10 cellular contexts compared by ENCODE assay signal in the genomic region with DNA sequence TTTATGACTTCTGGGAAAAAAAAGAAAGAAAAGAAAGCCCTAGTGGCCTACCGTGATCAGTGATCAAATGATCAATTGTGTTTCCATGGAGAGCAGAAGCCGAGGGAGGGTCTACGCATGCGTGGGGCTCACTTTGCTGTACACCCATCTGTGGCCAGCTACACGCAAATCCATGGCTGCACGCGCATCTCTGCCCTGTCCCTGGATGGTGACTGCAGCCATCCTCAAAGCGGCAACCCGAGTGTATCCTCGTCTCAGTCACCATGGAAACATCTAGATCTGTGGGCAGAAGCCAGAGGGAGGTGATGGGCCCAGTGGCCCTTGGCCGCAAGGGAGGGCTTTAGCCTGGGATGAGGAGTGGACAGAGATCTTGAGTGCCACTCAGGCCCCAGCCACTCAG. TPM values are rescaled to one million over a fixed set of nuclear protein-coding genes. Genes with fewer than 3 reads are reported as not detected.
DNase-seq lines count a peak whose midpoint lies in the region; ATAC-seq and TF ChIP-seq lines count a peak whose summit lies in the region.
"Had no signal": no experiment of that assay in that cellular context is flagged by ENCODE, and none has a peak within 500 bp of the region (broad histone marks: within the 10 kb centered on the region; RNA-seq: fewer than 3 reads in every experiment).

No MANE protein-coding gene starts in this region.

- peaks cover 10% of the 10 kb centered on the region for H3K4me1 Mint-ChIP-seq in activated naive CD8-positive, alpha-beta T cell treated with anti-CD3 and anti-CD28 coated beads, Interleukin-2, amount 50 U/mL, for 24 hours

- DNase-seq in stimulated activated CD4-positive, alpha-beta T cell treated with anti-CD3 and anti-CD28 coated beads, Interleukin-15, amount 100 ng/mL, for 24 hours = peak; percentile 19
- no peak for DNase-seq in stimulated activated CD4-positive, alpha-beta T cell treated with anti-CD3 and anti-CD28 coated beads, Interleukin-1b, Interleukin-23, amount 100 ng/mL, for 48 hours
- DNase-seq in activated naive CD8-positive, alpha-beta T cell treated with anti-CD3 and anti-CD28 coated beads, Interleukin-2, amount 50 U/mL, for 24 hours = no peak
- DNase-seq in left lobe of liver (ENCODE audit: low spot score) (no peak), hepatic stellate cell (ENCODE audit: low spot score) (no peak), left lung (no peak), NOMO-1 treated with dmso at 0.1 percent for 144 hours (lab: John Stamatoyannopoulos, UW; ENCODE audit: unreplicated experiment) (no peak)

- intact Hi-C loops in left lung (cut with DNase I) = no loop called here

- H3K4me1 ChIP-seq in left lung = peaks cover 0 to 30% of the 10 kb centered on the region in 2 donors

- no peaks in the 10 kb centered on the region for H3K9me3 ChIP-seq in left lung

- no peak overlapping the region for H3K27ac ChIP-seq in left lung

- no peak for TF ChIP-seq CTCF in left lung (IDR thresholded peaks at IDR 0.05)

- H3K36me3 Mint-ChIP-seq in activated naive CD8-positive, alpha-beta T cell treated with anti-CD3 and anti-CD28 coated beads, Interleukin-2, amount 50 U/mL, for 24 hours (ENCODE audit: low read depth) = no peaks in the 10 kb centered on the region
- H3K36me3 Mint-ChIP-seq: activated naive CD4-positive, alpha-beta T cell treated with anti-CD3 and anti-CD28 coated beads, Interleukin-2, amount 10 ng/mL, durations not matched to agents 7 days and 5 days had no signal

- H3K4me3 Mint-ChIP-seq in activated naive CD8-positive, alpha-beta T cell treated with anti-CD3 and anti-CD28 coated beads, Interleukin-2, amount 50 U/mL, for 24 hours = peak overlapping the region; percentile 73

- peaks cover 21% of the 10 kb centered on the region for H3K27me3 Mint-ChIP-seq in activated naive CD8-positive, alpha-beta T cell treated with anti-CD3 and anti-CD28 coated beads, Interleukin-2, amount 50 U/mL, for 24 hours

- peak overlapping the region in 1 of 2 donors; percentile 60 for H3K4me3 ChIP-seq in left lung

- no peak for ATAC-seq in activated naive CD8-positive, alpha-beta T cell treated with anti-CD3 and anti-CD28 coated beads, Interleukin-2, amount 50 U/mL, for 24 hours
- ATAC-seq in left lobe of liver (peak; percentile 10), GM21360 (IDR thresholded peaks at IDR 0.05; ENCODE audit: unreplicated experiment) (no peak), left lung (no peak)

- peaks cover 0 to 22% of the 10 kb centered on the region in 2 donors for H3K27me3 ChIP-seq in left lung

- no peaks in the 10 kb centered on the region for H3K36me3 ChIP-seq in left lung

- no peaks in the 10 kb centered on the region for H3K9me3 Mint-ChIP-seq in activated naive CD8-positive, alpha-beta T cell treated with anti-CD3 and anti-CD28 coated beads, Interleukin-2, amount 50 U/mL, for 24 hours
- H3K9me3 Mint-ChIP-seq: activated naive CD4-positive, alpha-beta T cell treated with anti-CD3 and anti-CD28 coated beads, Interleukin-2, amount 10 ng/mL, durations not matched to agents 7 days and 5 days had no signal

- H3K27ac Mint-ChIP-seq in activated naive CD8-positive, alpha-beta T cell treated with anti-CD3 and anti-CD28 coated beads, Interleukin-2, amount 50 U/mL, for 24 hours = no peak overlapping the region
- H3K27ac Mint-ChIP-seq: activated naive CD4-positive, alpha-beta T cell treated with anti-CD3 and anti-CD28 coated beads, Interleukin-2, amount 10 ng/mL, durations not matched to agents 7 days and 5 days had no signal

RNA-seq across cellular contexts. Expression of gene ULBP3, which starts 0.8 kb away (rescaled TPM):
- 0.35 TPM for total RNA-seq in left lobe of liver
- 1 to 10 TPM; 9.5 to 10.0 TPM for total RNA-seq in left lung

RNA-seq across cellular contexts. Expression of gene RAET1L, which starts 44.4 kb away (rescaled TPM):
- total RNA-seq in left lobe of liver (not detected), left lung (under 1 TPM in 1 of 2 donors, not detected in 1; 0.58 TPM)
- total RNA-seq: osteoblast had no signal
